ENCODE assay signal across 8 cellular contexts in the genomic region with DNA sequence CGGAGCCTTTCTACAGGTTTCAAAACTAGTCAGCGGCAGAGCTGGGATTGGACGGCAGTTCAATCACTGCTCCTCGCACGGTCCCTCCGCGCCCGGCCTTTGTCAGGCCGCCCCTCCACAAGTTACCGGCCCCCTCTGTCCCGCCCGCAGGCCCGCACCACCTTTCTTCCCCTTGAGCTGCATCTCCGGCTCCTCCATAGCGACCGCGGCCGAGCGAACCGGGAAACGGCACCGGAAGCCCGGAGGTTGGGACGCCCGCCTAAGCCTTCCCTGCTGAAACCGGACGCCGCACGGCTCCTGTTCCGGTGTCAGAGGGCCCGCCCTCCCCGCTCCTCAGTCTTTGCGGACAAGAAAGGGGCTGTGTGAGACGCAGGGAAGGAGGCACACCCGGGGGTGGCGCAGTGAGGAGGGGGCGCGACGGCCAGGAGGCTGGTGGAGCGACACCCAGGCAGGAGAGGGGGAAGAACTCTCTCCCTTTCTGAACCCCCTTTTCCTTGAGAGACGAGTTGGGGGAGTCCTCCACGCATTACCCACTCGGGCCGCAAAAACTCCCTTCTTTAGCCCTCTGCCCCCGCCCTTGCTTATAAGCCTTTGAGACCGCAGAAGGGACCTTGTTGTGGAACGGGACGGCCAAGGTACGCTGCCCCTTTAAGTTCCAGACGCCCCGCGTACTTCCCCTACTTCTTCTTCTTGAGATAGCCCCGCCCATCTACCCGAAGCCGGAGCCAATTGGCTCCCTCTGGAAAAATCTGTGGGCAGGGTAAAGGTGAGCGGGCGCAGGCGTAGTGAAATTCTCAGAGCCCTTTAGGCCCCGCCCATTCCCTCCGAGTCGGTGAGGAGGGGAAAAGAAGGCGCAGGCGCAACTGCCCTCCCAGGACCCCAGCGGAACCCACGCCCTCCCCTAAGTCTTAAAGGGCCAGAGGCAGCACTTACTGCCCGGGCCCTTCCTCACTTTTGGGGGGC. TPM values are rescaled to one million over a fixed set of nuclear protein-coding genes. Genes with fewer than 3 reads are reported as not detected.
DNase-seq lines count a peak whose midpoint lies in the region; ATAC-seq and TF ChIP-seq lines count a peak whose summit lies in the region.

A gene (minus strand): TSS at position 233 of the 963 bp plus-strand sequence. CDS start 35 bp downstream, at position 198.
A gene with protein sequence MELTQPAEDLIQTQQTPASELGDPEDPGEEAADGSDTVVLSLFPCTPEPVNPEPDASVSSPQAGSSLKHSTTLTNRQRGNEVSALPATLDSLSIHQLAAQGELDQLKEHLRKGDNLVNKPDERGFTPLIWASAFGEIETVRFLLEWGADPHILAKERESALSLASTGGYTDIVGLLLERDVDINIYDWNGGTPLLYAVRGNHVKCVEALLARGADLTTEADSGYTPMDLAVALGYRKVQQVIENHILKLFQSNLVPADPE (plus strand): TSS at position 339 of the 963 bp plus-strand sequence. CDS start 1,689 bp downstream, outside the sequence.

- TF ChIP-seq POLR2A in suprapubic skin (IDR thresholded peaks at IDR 0.05): peak in 1 of 2 donors; percentile 23

- no peaks in the 10 kb centered on the region for H3K27me3 ChIP-seq in suprapubic skin

- no peaks in the 10 kb centered on the region for H3K9me3 Mint-ChIP-seq in activated naive CD4-positive, alpha-beta T cell treated with anti-CD3 and anti-CD28 coated beads, Interleukin-2, amount 50 U/mL, for 72 hours

- no peaks in the 10 kb centered on the region for H3K9me3 ChIP-seq in suprapubic skin

- H3K4me1 ChIP-seq in suprapubic skin: peaks cover 52% of the 10 kb centered on the region

- peak within 1 kb of the TSS; percentile 99 for H3K27ac ChIP-seq in suprapubic skin

- H3K4me3 ChIP-seq in GM08714 (ENCODE audit: low read length) (peak within 1 kb of the TSS; percentile 88), suprapubic skin (peak within 1 kb of the TSS; percentile 87)

- TF ChIP-seq CTCF in suprapubic skin (IDR thresholded peaks at IDR 0.05): no peak

- DNase-seq in NCI-H1092 treated with DMSO at 0.1 percent for 48 hours (lab: John Stamatoyannopoulos, UW) (peak; percentile 97), SKM-1 (lab: John Stamatoyannopoulos, UW; ENCODE audit: unreplicated experiment) (peak; percentile 99), globus pallidus (ENCODE audit: low spot score) (peak; percentile 99), nucleus accumbens (lab: John Stamatoyannopoulos, UW) (peak; percentile 92 to 100 (median 98)), suprapubic skin (ENCODE audit: low spot score in 2 of 2) (peak; percentile 99 to 100)
- peak; percentile 97 to 98 for DNase-seq in activated naive CD4-positive, alpha-beta T cell treated with anti-CD3 and anti-CD28 coated beads, Interleukin-2, amount 50 U/mL, for 72 hours (ENCODE audit: low spot score in 2 of 2)

- WGBS in suprapubic skin: under 1% methylated on average over 46 of the region's 66 CpGs

- ATAC-seq in HG02610 (IDR thresholded peaks at IDR 0.05; ENCODE audit: unreplicated experiment): peak; percentile 73
- peak; percentile 86 to 92 for ATAC-seq in activated naive CD4-positive, alpha-beta T cell treated with anti-CD3 and anti-CD28 coated beads, Interleukin-2, amount 50 U/mL, for 72 hours

- H3K36me3 ChIP-seq in suprapubic skin: peaks cover 9% of the 10 kb centered on the region

- TF ChIP-seq EP300 in suprapubic skin (IDR thresholded peaks at IDR 0.05): no peak

- peak within 1 kb of the TSS; percentile 96 to 99 for H3K27ac Mint-ChIP-seq in activated naive CD4-positive, alpha-beta T cell treated with anti-CD3 and anti-CD28 coated beads, Interleukin-2, amount 50 U/mL, for 72 hours

- H3K36me3 Mint-ChIP-seq in activated naive CD4-positive, alpha-beta T cell treated with anti-CD3 and anti-CD28 coated beads, Interleukin-2, amount 50 U/mL, for 72 hours: peaks cover 13 to 30% of the 10 kb centered on the region in 2 donors

RNA-seq across cellular contexts. Expression of the first gene that starts in this region (rescaled TPM):
- total RNA-seq in activated naive CD4-positive, alpha-beta T cell treated with anti-CD3 and anti-CD28 coated beads, Interleukin-2, amount 50 U/mL, for 72 hours: 10 to 100 TPM; 11.6 to 26.9 TPM
- 10 to 100 TPM in 3 of 4 donors, 1 to 10 TPM in 1; 6.9 to 33.9 (median 17.9) TPM for total RNA-seq in suprapubic skin

RNA-seq across cellular contexts. Expression of the second gene that starts in this region (rescaled TPM):
- 100 to 1,000 TPM in 1 of 2 donors, 10 to 100 TPM in 1; 88.2 to 122 TPM for total RNA-seq in activated naive CD4-positive, alpha-beta T cell treated with anti-CD3 and anti-CD28 coated beads, Interleukin-2, amount 50 U/mL, for 72 hours
- total RNA-seq in suprapubic skin: 10 to 100 TPM; 37.9 to 47.6 (median 45.7) TPM

Comparison
In these comparisons a context has a peak if more than half of its experiments do, and no peak if none do; other contexts are left out.
1. Peak in every context shown above with its lines: DNase-seq, ATAC-seq, H3K4me3 ChIP-seq and H3K27ac ChIP-seq.